ENCODE assay signal across 27 cellular contexts in the genomic region with DNA sequence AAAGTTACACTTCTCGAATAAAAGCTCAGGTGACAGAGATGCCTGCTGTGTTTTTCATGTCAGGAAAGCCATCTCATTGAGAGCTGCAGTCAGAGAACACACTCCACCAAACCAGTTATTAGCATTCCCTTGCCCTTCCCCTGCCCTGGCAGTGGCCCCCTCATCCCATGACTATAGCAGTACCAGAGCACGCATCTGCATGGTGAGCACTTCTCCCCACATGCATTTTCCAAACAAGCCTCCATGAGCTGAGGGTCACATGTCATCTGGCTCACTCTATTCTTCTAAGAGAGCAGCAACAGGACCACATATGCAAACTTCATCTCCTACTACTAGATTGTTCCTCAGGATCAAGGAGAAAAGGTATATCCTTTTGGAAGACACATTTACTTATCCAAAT. TPM values are rescaled to one million over a fixed set of nuclear protein-coding genes. Genes with fewer than 3 reads are reported as not detected.
DNase-seq lines count a peak whose midpoint lies in the region; ATAC-seq, FAIRE-seq and TF ChIP-seq lines count a peak whose summit lies in the region.
"Had no signal": no experiment of that assay in that cellular context is flagged by ENCODE, and none has a peak within 500 bp of the region (broad histone marks: within the 10 kb centered on the region; RNA-seq: fewer than 3 reads in every experiment).

No MANE protein-coding gene starts in this region.

- no peaks in the 10 kb centered on the region for H3K27me3 Mint-ChIP-seq in stimulated activated memory B cell treated with anti-CD40 and anti-IgM and Interleukin-4, amounts not matched to agents 10 μg/mL and 1 μg/mL and 100 μg/mL, for 72 hours
- H3K27me3 Mint-ChIP-seq: activated T-cell treated with anti-CD3 and anti-CD28 coated beads, Interleukin-2, amount 50 U/mL, for 24 hours; progenitor cell of endocrine pancreas had no signal

- H3K27me3 ChIP-seq in IMR-90 (ENCODE audit: control insufficient read depth, insufficient read depth, low read length) (no peaks in the 10 kb centered on the region), H1 (replicated peaks in 1 of 4; ENCODE audit: control insufficient read depth in 3 of 4, extremely low read depth in 1 of 4, insufficient read depth in 3 of 4, low read length in 3 of 4) (no peaks in the 10 kb centered on the region), hepatocyte (no peaks in the 10 kb centered on the region)
- H3K27me3 ChIP-seq: BLaER1 treated with 17β-estradiol and CSF1 and Interleukin-3, amounts not matched to agents 10 nM and 100 nM; brain microvascular endothelial cell; Peyer's patch; SJSA1; testis had no signal

- H2BK20ac ChIP-seq in IMR-90 (ENCODE audit: low read depth, low read length) (0 out of 2 replicates have a peak overlapping the region, but pooled peaks have one; percentile 17), H1 (ENCODE audit: low read length) (no peak overlapping the region)

- H3K9me2 ChIP-seq in hepatocyte (replicated peaks; ENCODE audit: insufficient read depth), result no peaks in the 10 kb centered on the region

- H4K20me1 ChIP-seq in IMR-90 (ENCODE audit: insufficient read depth, low read length) (no peaks in the 10 kb centered on the region), H1 (replicated peaks in 1 of 2; ENCODE audit: control insufficient read depth in 1 of 2, insufficient read depth in 2 of 2, low read length in 2 of 2) (no peaks in the 10 kb centered on the region), hepatocyte (ENCODE audit: insufficient read depth, poor library complexity, severe bottlenecking) (no peaks in the 10 kb centered on the region)
- H4K20me1 ChIP-seq: BLaER1 treated with 17β-estradiol and CSF1 and Interleukin-3, amounts not matched to agents 10 nM and 100 nM had no signal

- peaks cover 15% of the 10 kb centered on the region for H3K9me1 ChIP-seq in IMR-90 (ENCODE audit: insufficient read depth, low read length)

- ATAC-seq in IMR-90 (ENCODE audit: low read depth) (no peak), GM19328 (IDR thresholded peaks at IDR 0.05; ENCODE audit: unreplicated experiment) (no peak), HG03520 (IDR thresholded peaks at IDR 0.05; ENCODE audit: unreplicated experiment) (no peak)
- no peak for ATAC-seq in stimulated activated memory B cell treated with anti-CD40 and anti-IgM and Interleukin-4, amounts not matched to agents 10 μg/mL and 1 μg/mL and 100 μg/mL, for 72 hours
- ATAC-seq: esophagus mucosa; stimulated activated effector memory CD8-positive, alpha-beta T cell treated with anti-CD3 and anti-CD28 coated beads, Interleukin-12 subunit alpha, Interleukin-12 subunit beta, amount 100 ng/mL, for 72 hours had no signal

- H3K4ac ChIP-seq in IMR-90 (ENCODE audit: low read depth, low read length), result no peak overlapping the region; the same call in 1 of the 2 replicates
- no peak overlapping the region for H3K4ac ChIP-seq in H1 (replicated peaks; ENCODE audit: insufficient read length, low read depth, low read length)

- H3K79me2 ChIP-seq in H1 (ENCODE audit: control insufficient read depth in 1 of 2, insufficient read depth in 2 of 2, low read length in 2 of 2), result no peaks in the 10 kb centered on the region
- H3K79me2 ChIP-seq in hepatocyte, result no peaks in the 10 kb centered on the region

- H3K27ac Mint-ChIP-seq in stimulated activated memory B cell treated with anti-CD40 and anti-IgM and Interleukin-4, amounts not matched to agents 10 μg/mL and 1 μg/mL and 100 μg/mL, for 72 hours, result peak overlapping the region; percentile 5
- H3K27ac Mint-ChIP-seq: activated T-cell treated with anti-CD3 and anti-CD28 coated beads, Interleukin-2, amount 50 U/mL, for 24 hours; HFFc6; progenitor cell of endocrine pancreas; stimulated activated effector memory CD8-positive, alpha-beta T cell treated with anti-CD3 and anti-CD28 coated beads, Interleukin-12 subunit alpha, Interleukin-12 subunit beta, amount 100 ng/mL, for 72 hours had no signal

- TF ChIP-seq EP300 in H1 (IDR thresholded peaks at IDR 0.05; ENCODE audit: borderline replicate concordance in 1 of 2, low read depth in 2 of 2, low read length in 2 of 2), result no peak

- peaks cover 3% of the 10 kb centered on the region for H3K9me3 Mint-ChIP-seq in stimulated activated memory B cell treated with anti-CD40 and anti-IgM and Interleukin-4, amounts not matched to agents 10 μg/mL and 1 μg/mL and 100 μg/mL, for 72 hours
- H3K9me3 Mint-ChIP-seq: activated T-cell treated with anti-CD3 and anti-CD28 coated beads, Interleukin-2, amount 50 U/mL, for 24 hours; HFFc6; stimulated activated effector memory CD8-positive, alpha-beta T cell treated with anti-CD3 and anti-CD28 coated beads, Interleukin-12 subunit alpha, Interleukin-12 subunit beta, amount 100 ng/mL, for 72 hours had no signal

- H3K23ac ChIP-seq in IMR-90 (ENCODE audit: low read depth, low read length) (0 out of 2 replicates have a peak overlapping the region, but pooled peaks have one; percentile 20), H1 (ENCODE audit: insufficient read length) (no peak overlapping the region)

- no peak overlapping the region for H3K18ac ChIP-seq in IMR-90 (ENCODE audit: low read depth, low read length)
- H3K18ac ChIP-seq in H1 (ENCODE audit: extremely low read depth, low read length), result no peak overlapping the region

- TF ChIP-seq POLR2A in IMR-90 (IDR thresholded peaks at IDR 0.05; ENCODE audit: low read depth, low read length) (no peak), H1 (IDR thresholded peaks at IDR 0.05; ENCODE audit: control extremely low read depth in 1 of 2, low read depth in 2 of 2, low read length in 2 of 2) (no peak)

- H2BK12ac ChIP-seq in H1 (ENCODE audit: low read depth, low read length), result no peak overlapping the region

- H4K91ac ChIP-seq in IMR-90 (ENCODE audit: insufficient read depth, low read depth, low read length) (0 out of 2 replicates have a peak overlapping the region, but pooled peaks have one; percentile 3), H1 (replicated peaks; ENCODE audit: insufficient read length, low read length) (no peak overlapping the region)

- H2BK5ac ChIP-seq in IMR-90 (ENCODE audit: low read depth, low read length, poor library complexity, severe bottlenecking) (no peak overlapping the region), H1 (ENCODE audit: low read depth, low read length) (no peak overlapping the region)

- H4K5ac ChIP-seq in IMR-90 (ENCODE audit: low read depth, low read length) (peak overlapping the region; percentile 7; the same call in 1 of the 2 replicates), H1 (ENCODE audit: insufficient read length, low read depth, low read length) (no peak overlapping the region)

- H2AK9ac ChIP-seq in IMR-90 (replicated peaks; ENCODE audit: low read depth, low read length, poor library complexity), result no peak overlapping the region

- peaks cover 11% of the 10 kb centered on the region for H3K36me3 Mint-ChIP-seq in stimulated activated memory B cell treated with anti-CD40 and anti-IgM and Interleukin-4, amounts not matched to agents 10 μg/mL and 1 μg/mL and 100 μg/mL, for 72 hours
- H3K36me3 Mint-ChIP-seq: stimulated activated effector memory CD8-positive, alpha-beta T cell treated with anti-CD3 and anti-CD28 coated beads, Interleukin-12 subunit alpha, Interleukin-12 subunit beta, amount 100 ng/mL, for 72 hours had no signal

- no TSS peak for BruUV-seq in IMR-90 (replicated peaks; lab: Mats Ljungman, UMichigan)

- no peak overlapping the region for H3K27ac ChIP-seq in IMR-90 (ENCODE audit: insufficient read depth, low read length)
- H3K27ac ChIP-seq in H1 (ENCODE audit: low read depth, low read length), result no peak overlapping the region
- H3K27ac ChIP-seq in hepatocyte, result no peak overlapping the region
- H3K27ac ChIP-seq: BLaER1 treated with 17β-estradiol and CSF1 and Interleukin-3, amounts not matched to agents 10 nM and 100 nM; brain microvascular endothelial cell; SJSA1; testis had no signal

- no peak overlapping the region for H3K9ac ChIP-seq in IMR-90 (ENCODE audit: low read depth, low read length)
- no peak overlapping the region for H3K9ac ChIP-seq in H1 (replicated peaks in 1 of 4; ENCODE audit: extremely low read depth in 1 of 4, low read depth in 3 of 4, low read length in 3 of 4)
- H3K9ac ChIP-seq: BLaER1 treated with 17β-estradiol and CSF1 and Interleukin-3, amounts not matched to agents 10 nM and 100 nM had no signal

- H3K4me1 Mint-ChIP-seq in stimulated activated memory B cell treated with anti-CD40 and anti-IgM and Interleukin-4, amounts not matched to agents 10 μg/mL and 1 μg/mL and 100 μg/mL, for 72 hours, result peaks cover 19% of the 10 kb centered on the region

- in situ Hi-C loops in IMR-90 (cut with MboI; ENCODE audit: low sequenced_read_pairs), result loop anchor here (10.0 kb wide), 1 partner anchor 117 kb away; a partner anchor contains a TSS

- CTCF ChIA-PET in IMR-90 (lab: Yijun Ruan, JAX), result interaction anchor here (0.6 kb wide), 1 partner anchor 24 kb away, joined by 6 read pairs; no protein-coding TSS in a partner anchor
- CTCF ChIA-PET in H1 (lab: Charles Lee; ENCODE audit: partially characterized antibody), result interaction anchor here (0.6 kb wide), 1 partner anchor 923 kb away, joined by 3 read pairs; no protein-coding TSS in a partner anchor

- POLR2A ChIA-PET in IMR-90 (lab: Charles Lee; ENCODE audit: unreplicated experiment) (no interaction called here), H1 (lab: Charles Lee; ENCODE audit: partially characterized antibody) (no interaction called here)

- no peaks in the 10 kb centered on the region for H3K23me2 ChIP-seq in H1 (ENCODE audit: low read depth, low read length)

- 89% methylated on average over 1 of the region's 2 CpGs; no CpG with 5 or more reads in 1 of the 2 experiments for WGBS in IMR-90 (ENCODE audit: extremely low coverage in 2 of 2, insufficient read length in 1 of 2), 2 experiments
- 81% methylated on average over 2 of the region's 2 CpGs; no CpG with 5 or more reads in 1 of the 2 experiments for WGBS in H1 (ENCODE audit: extremely low coverage in 1 of 2, insufficient coverage in 1 of 2, insufficient read length in 1 of 2, insufficient replicate concordance in 2 of 2, low coverage in 1 of 2, low lambda C conversion rate in 2 of 2, missing lambda C conversion rate in 1 of 2), 2 experiments
- WGBS in hepatocyte (ENCODE audit: low lambda C conversion rate, missing lambda C conversion rate), result 83% methylated on average over 2 of the region's 2 CpGs

- H2AK5ac ChIP-seq in IMR-90 (ENCODE audit: low read depth, low read length), result no peak overlapping the region; the same call in 1 of the 2 replicates
- no peak overlapping the region for H2AK5ac ChIP-seq in H1 (ENCODE audit: low read depth, low read length)

- peaks cover 21% of the 10 kb centered on the region for H3K4me1 ChIP-seq in IMR-90 (ENCODE audit: control insufficient read depth, insufficient read depth, low read length)
- H3K4me1 ChIP-seq in H1 (replicated peaks in 1 of 4; ENCODE audit: control insufficient read depth in 3 of 4, insufficient read depth in 4 of 4, low read length in 3 of 4), result peaks cover 0 to 12% (median 3%) of the 10 kb centered on the region in 4 experiments; a peak in 4 of 7 replicates
- H3K4me1 ChIP-seq in hepatocyte (ENCODE audit: insufficient read depth), result no peaks in the 10 kb centered on the region

- intact Hi-C loops in IMR-90 (cut with micrococcal nuclease), result no loop called here

- H3K79me1 ChIP-seq in IMR-90 (ENCODE audit: low read depth in 1 of 2, low read length in 2 of 2) (no peaks in the 10 kb centered on the region), H1 (ENCODE audit: low read depth, low read length) (no peaks in the 10 kb centered on the region)

- H4K8ac ChIP-seq in IMR-90 (ENCODE audit: low read depth in 2 of 2, low read length in 2 of 2), result 0 out of 4 replicates have a peak overlapping the region, but pooled peaks of 1 of the 2 experiments have one; percentile 18
- H4K8ac ChIP-seq in H1 (ENCODE audit: extremely low read depth, insufficient read depth, low read length), result no peak overlapping the region

- H2AFZ ChIP-seq in IMR-90 (replicated peaks; ENCODE audit: low read length, poor library complexity) (no peak overlapping the region), H1 (ENCODE audit: low read length) (peak overlapping the region; percentile 57; the same call in 1 of the 2 replicates), hepatocyte (no peak overlapping the region)

- TF ChIP-seq RAD21 in IMR-90 (IDR thresholded peaks at IDR 0.05; ENCODE audit: low read length) (no peak), H1 (IDR thresholded peaks at IDR 0.05 in 1 of 2, conservative IDR thresholded peaks at IDR 0.05 in 1 of 2; ENCODE audit: low read depth in 2 of 2, low read length in 2 of 2) (no peak)

- peak overlapping the region; percentile 25; the same call in 1 of the 2 replicates for H3K14ac ChIP-seq in IMR-90 (replicated peaks; ENCODE audit: low read depth, low read length)
- H3K14ac ChIP-seq in H1 (ENCODE audit: insufficient read length), result no peak overlapping the region

- H2BK15ac ChIP-seq in IMR-90 (ENCODE audit: low read depth, low read length) (no peak overlapping the region), H1 (ENCODE audit: low read length) (no peak overlapping the region)

- no peak overlapping the region for H2BK120ac ChIP-seq in IMR-90 (ENCODE audit: low read depth, low read length)
- H2BK120ac ChIP-seq in H1 (replicated peaks; ENCODE audit: low read depth, low read length), result no peak overlapping the region

- H3K36me3 ChIP-seq in IMR-90 (ENCODE audit: control insufficient read depth, insufficient read depth, low read length), result no peaks in the 10 kb centered on the region
- no peaks in the 10 kb centered on the region for H3K36me3 ChIP-seq in H1 (ENCODE audit: control insufficient read depth in 2 of 4, insufficient read depth in 4 of 4, low read length in 3 of 4)
- H3K36me3 ChIP-seq in hepatocyte (replicated peaks; ENCODE audit: insufficient read depth, low read depth), result no peaks in the 10 kb centered on the region
- H3K36me3 ChIP-seq: brain microvascular endothelial cell, Peyer's patch, SJSA1 had no signal

- H3K4me3 ChIP-seq in IMR-90 (ENCODE audit: insufficient read depth, low read depth, low read length) (no peak overlapping the region), H1 (ENCODE audit: extremely low read depth in 1 of 4, insufficient read depth in 2 of 4, low read depth in 3 of 4, low read length in 4 of 4) (no peak overlapping the region), hepatocyte (no peak overlapping the region)
- H3K4me3 ChIP-seq: BLaER1 treated with 17β-estradiol and CSF1 and Interleukin-3, amounts not matched to agents 10 nM and 100 nM; Peyer's patch; SJSA1; testis had no signal

- no peak for FAIRE-seq in H1 (lab: Jason Lieb, UNC)

- no peak for DNase-seq in IMR-90
- DNase-seq in H1 (ENCODE audit: low read depth in 1 of 2, low spot score in 2 of 2), result no peak
- DNase-seq in hepatocyte (ENCODE audit: low spot score), result no peak
- no peak for DNase-seq in NCI-H2196 (lab: John Stamatoyannopoulos, UW; ENCODE audit: unreplicated experiment)
- DNase-seq in AG08396 (ENCODE audit: low spot score), result no peak
- DNase-seq: ACHN; activated CD4-positive, CD25-positive, alpha-beta regulatory T cell treated with anti-CD3 and anti-CD28 coated beads, Interleukin-2, amount 50 U/mL, for 72 hours; activated T-cell treated with anti-CD3 and anti-CD28 coated beads, Interleukin-2, amount 50 U/mL, for 24 hours; brain microvascular endothelial cell; COR-L47; DND-41; HFFc6; KG1; mammary epithelial cell; NCI-H524 treated with DMSO at 0.1 percent for 48 hours; Peyer's patch; T-helper 1 cell; testis had no signal

- H3K56ac ChIP-seq in IMR-90 (ENCODE audit: extremely low read depth, insufficient read depth, low read length) (no peak overlapping the region), H1 (replicated peaks; ENCODE audit: insufficient read length, low read depth, low read length) (no peak overlapping the region)

- TF ChIP-seq CTCF in IMR-90 (conservative IDR thresholded peaks at IDR 0.05; ENCODE audit: low read depth, low read length), result no peak
- TF ChIP-seq CTCF in H1 (IDR thresholded peaks at IDR 0.05; ENCODE audit: control extremely low read depth in 1 of 3, insufficient read depth in 1 of 3, low read depth in 1 of 3, low read length in 3 of 3), result no peak
- TF ChIP-seq CTCF in hepatocyte (IDR thresholded peaks at IDR 0.05; ENCODE audit: poor library complexity), result no peak

- dilution Hi-C loops in IMR-90 (cut with HindIII; ENCODE audit: low sequenced_read_pairs, unreplicated experiment), result no loop called here

- H3K4me2 ChIP-seq in IMR-90 (ENCODE audit: low read depth, low read length) (no peak overlapping the region), H1 (ENCODE audit: insufficient read depth in 1 of 2, low read depth in 2 of 2, low read length in 2 of 2) (no peak overlapping the region; a peak in 1 of 4 replicates), hepatocyte (peak overlapping the region; percentile 42)

- H3K4me3 Mint-ChIP-seq in stimulated activated memory B cell treated with anti-CD40 and anti-IgM and Interleukin-4, amounts not matched to agents 10 μg/mL and 1 μg/mL and 100 μg/mL, for 72 hours, result no peak overlapping the region
- H3K4me3 Mint-ChIP-seq: activated T-cell treated with anti-CD3 and anti-CD28 coated beads, Interleukin-2, amount 50 U/mL, for 24 hours; HFFc6; stimulated activated effector memory CD8-positive, alpha-beta T cell treated with anti-CD3 and anti-CD28 coated beads, Interleukin-12 subunit alpha, Interleukin-12 subunit beta, amount 100 ng/mL, for 72 hours had no signal

- H3K9me3 ChIP-seq in IMR-90 (ENCODE audit: control insufficient read depth, insufficient read depth, low read length), result no peaks in the 10 kb centered on the region
- no peaks in the 10 kb centered on the region for H3K9me3 ChIP-seq in H1 (ENCODE audit: insufficient read depth in 2 of 2, low read depth in 1 of 2, low read length in 1 of 2)
- H3K9me3 ChIP-seq in hepatocyte (ENCODE audit: low read depth), result no peaks in the 10 kb centered on the region
- H3K9me3 ChIP-seq: Peyer's patch, SJSA1, testis had no signal

RNA-seq across cellular contexts. Expression of a gene that starts 42.4 kb away (rescaled TPM):
- 0.56 and 1.3 TPM in 2 replicates for total RNA-seq in IMR-90 (2012; rRNA removed)
- 0.32 and 0.47 TPM in 2 replicates for polyA plus RNA-seq in IMR-90 (2012; rRNA removed)
- 0.16 and 0.18 TPM in 2 replicates for polyA plus RNA-seq in IMR-90 (2012; cell fraction: cytosol; rRNA removed)
- polyA plus RNA-seq in IMR-90 (2012; cell fraction: nucleus; rRNA removed; ENCODE audit: low replicate concordance), result 0.10 TPM in 1 of 2 replicates, not detected in the other
- total RNA-seq in H1 (2021; fragmentation: NEBNext Ultra II Directional; extraction: Animal tissue kit (Norgen Biotek cat#: 25700)), result not detected in 2 replicates
- polyA plus RNA-seq in H1 (2011; rRNA removed), result not detected in 2 replicates
- not detected for polyA plus RNA-seq in H1 (2011; cell fraction: cytosol; rRNA removed)
- polyA plus RNA-seq in H1 (2011; cell fraction: nucleus; rRNA removed), result not detected
- not detected in 4 replicates for polyA plus RNA-seq in H1 (2012, experiment 1 of 2)
- polyA plus RNA-seq in H1 (2012, experiment 2 of 2), result not detected
- not detected for polyA plus RNA-seq in H1 (2013, experiment 1 of 2)
- 0.02 TPM for polyA plus RNA-seq in H1 (2013, experiment 2 of 2)
- polyA minus RNA-seq in H1 (2011; rRNA and poly(A)+ RNA removed), result not detected in 2 replicates
- polyA minus RNA-seq in H1 (2011; cell fraction: cytosol; rRNA and poly(A)+ RNA removed), result not detected
- polyA minus RNA-seq in H1 (2011; cell fraction: nucleus; rRNA and poly(A)+ RNA removed), result not detected
- total RNA-seq in hepatocyte, result 0.80 and 1.2 TPM in 2 replicates
- polyA plus RNA-seq in hepatocyte, result 0.57 and 0.83 TPM in 2 replicates
- total RNA-seq: HFFc6, HT1080, progenitor cell of endocrine pancreas had no signal
